ENCODE assay signal across 25 cellular contexts in genomic region chr9:112273826-112274225, GRCh38. TPM values are rescaled to one million over a fixed set of nuclear protein-coding genes. Genes with fewer than 3 reads are reported as not detected.
A peak's percentile ranks its signal among the peaks of the same experiment; 100 is the strongest.
DNase-seq lines count a peak whose midpoint lies in the region; ATAC-seq and TF ChIP-seq lines count a peak whose summit lies in the region.
"Had no signal": no experiment of that assay in that cellular context is flagged by ENCODE, and none has a peak within 500 bp of the region (broad histone marks: within the 10 kb centered on the region; RNA-seq: fewer than 3 reads in every experiment).

No MANE protein-coding gene starts in this region.

- ATAC-seq in HG02885 (IDR thresholded peaks at IDR 0.05; ENCODE audit: poor library complexity, unreplicated experiment): no peak
- ATAC-seq in GM18517 (IDR thresholded peaks at IDR 0.05; ENCODE audit: unreplicated experiment): no peak
- ATAC-seq: sciatic nerve had no signal

- intact Hi-C loops in MCF 10A (cut with micrococcal nuclease): no loop called here
- intact Hi-C loops in mammary epithelial cell (cut with micrococcal nuclease): no loop called here
- intact Hi-C loops in PC-9 (cut with micrococcal nuclease; ENCODE audit: unreplicated experiment): no loop called here

- H3K4me1 ChIP-seq in mammary epithelial cell (ENCODE audit: insufficient read depth, low read length) (no peaks in the 10 kb centered on the region), PC-9 (replicated peaks; ENCODE audit: insufficient read depth) (peaks cover 40% of the 10 kb centered on the region)
- H3K4me1 ChIP-seq: ascending aorta, HAP-1 had no signal

- H3K4me3 ChIP-seq in mammary epithelial cell (replicated peaks in 1 of 3; ENCODE audit: insufficient read depth in 1 of 3, low read depth in 2 of 3, low read length in 3 of 3) (no peak overlapping the region), PC-9 (no peak overlapping the region), fibroblast of the aortic adventitia (ENCODE audit: low read depth, low read length) (no peak overlapping the region)
- H3K4me3 ChIP-seq: ascending aorta, esophagus muscularis mucosa, HAP-1, thoracic aorta had no signal

- peaks cover 2% of the 10 kb centered on the region for H3K36me3 ChIP-seq in mammary epithelial cell (ENCODE audit: insufficient read depth, low read length)
- H3K36me3 ChIP-seq in PC-9 (ENCODE audit: low read depth): peaks cover 18% of the 10 kb centered on the region
- H3K36me3 ChIP-seq: HAP-1, thoracic aorta had no signal

- TF ChIP-seq CTCF in MCF 10A (IDR thresholded peaks at IDR 0.05; ENCODE audit: unreplicated experiment) (no peak), mammary epithelial cell (conservative IDR thresholded peaks at IDR 0.05 in 1 of 2, IDR thresholded peaks at IDR 0.05 in 1 of 2; ENCODE audit: extremely low read depth in 1 of 2, insufficient read depth in 1 of 2, low read depth in 1 of 2, low read length in 2 of 2) (no peak), PC-9 (conservative IDR thresholded peaks at IDR 0.05) (no peak), fibroblast of the aortic adventitia (IDR thresholded peaks at IDR 0.05; ENCODE audit: insufficient read depth, low read length) (no peak)

- H3K9me3 Mint-ChIP-seq in MCF 10A (ENCODE audit: unreplicated experiment): no peaks in the 10 kb centered on the region
- H3K9me3 Mint-ChIP-seq: activated CD4-positive, alpha-beta memory T cell treated with anti-CD3 and anti-CD28 coated beads for 36 hours; activated naive CD4-positive, alpha-beta T cell treated with anti-CD3 and anti-CD28 coated beads for 36 hours; T-helper 1 cell treated with Interleukin-12 subunit alpha and Interleukin-12 subunit beta and Interleukin-4 antibody, amounts not matched to agents 30 μg/mL and 1 μg/mL, for 36 hours had no signal

- H2AFZ ChIP-seq in mammary epithelial cell (ENCODE audit: low read depth, low read length): no peak overlapping the region
- no peak overlapping the region for H2AFZ ChIP-seq in PC-9

- peaks cover 24% of the 10 kb centered on the region for H3K36me3 Mint-ChIP-seq in MCF 10A (ENCODE audit: insufficient read depth, unreplicated experiment)

- H3K9me2 ChIP-seq in PC-9 (ENCODE audit: insufficient read depth): no peaks in the 10 kb centered on the region

- no peak overlapping the region for H3K9ac ChIP-seq in mammary epithelial cell (ENCODE audit: insufficient read depth, low read length)

- H3K27ac Mint-ChIP-seq in MCF 10A (ENCODE audit: low read depth, unreplicated experiment): peak overlapping the region; percentile 33
- H3K27ac Mint-ChIP-seq: activated CD4-positive, alpha-beta memory T cell treated with anti-CD3 and anti-CD28 coated beads for 36 hours; activated naive CD4-positive, alpha-beta T cell treated with anti-CD3 and anti-CD28 coated beads for 36 hours; T-helper 1 cell treated with Interleukin-12 subunit alpha and Interleukin-12 subunit beta and Interleukin-4 antibody, amounts not matched to agents 30 μg/mL and 1 μg/mL, for 36 hours had no signal

- H3K9me3 ChIP-seq in mammary epithelial cell (replicated peaks; ENCODE audit: insufficient read depth, low read length): no peaks in the 10 kb centered on the region
- no peaks in the 10 kb centered on the region for H3K9me3 ChIP-seq in PC-9 (ENCODE audit: insufficient read depth, low read depth)
- H3K9me3 ChIP-seq: ascending aorta, esophagus muscularis mucosa, HAP-1, thoracic aorta had no signal

- BruUV-seq in MCF 10A (replicated peaks; lab: Mats Ljungman, UMichigan) (no TSS peak), mammary epithelial cell (replicated peaks; lab: Mats Ljungman, UMichigan) (no TSS peak), PC-9 (replicated peaks; lab: Mats Ljungman, UMichigan) (no TSS peak)

- DNase-seq in MCF 10A (ENCODE audit: unreplicated experiment): no peak
- DNase-seq in mammary epithelial cell: no peak
- no peak for DNase-seq in PC-9
- DNase-seq in fibroblast of the aortic adventitia (ENCODE audit: low read depth): peak; percentile 5
- DNase-seq in NCI-H226: no peak
- DNase-seq in activated CD4-positive, CD25-positive, alpha-beta regulatory T cell treated with anti-CD3 and anti-CD28 coated beads, Interleukin-2, amount 50 U/mL, for 72 hours: no peak
- DNase-seq: activated CD4-positive, alpha-beta memory T cell treated with anti-CD3 and anti-CD28 coated beads for 36 hours; activated naive CD4-positive, alpha-beta T cell treated with anti-CD3 and anti-CD28 coated beads for 36 hours; activated T-cell treated with anti-CD3 and anti-CD28 coated beads, Interleukin-2, amount 50 U/mL, for 1 hour; DMS79; effector CD4-positive, alpha-beta T cell; Kasumi-1; NCI-H1105; NCI-H526 treated with DMSO at 0.1 percent for 48 hours; OCI-M1; SHP77 treated with DMSO at 0.1 percent for 48 hours had no signal

- in situ Hi-C loops in mammary epithelial cell (cut with MboI; ENCODE audit: low sequenced_read_pairs in 2 of 2): no loop called here

- H4K20me1 ChIP-seq in mammary epithelial cell (ENCODE audit: insufficient read depth, low read length) (no peaks in the 10 kb centered on the region), PC-9 (ENCODE audit: insufficient read depth) (no peaks in the 10 kb centered on the region)

- H3K4me1 Mint-ChIP-seq in MCF 10A (ENCODE audit: insufficient read depth, unreplicated experiment): peaks cover 5% of the 10 kb centered on the region

- peaks cover 48% of the 10 kb centered on the region for H3F3A ChIP-seq in PC-9 (ENCODE audit: insufficient read depth, low read depth)

- dilution Hi-C loops in mammary epithelial cell (cut with HindIII; ENCODE audit: low sequenced_read_pairs): no loop called here

- H3K4me2 ChIP-seq in mammary epithelial cell (ENCODE audit: insufficient read depth, low read depth, low read length) (no peak overlapping the region), PC-9 (no peak overlapping the region)

- CTCF ChIA-PET in MCF 10A (lab: Yijun Ruan, JAX): interaction anchor here (0.6 kb wide), 1 partner anchor 455 kb away, joined by 5 read pairs; no protein-coding TSS in a partner anchor
- CTCF ChIA-PET in mammary epithelial cell (lab: Charles Lee; ENCODE audit: low non-redundant PET): no interaction called here
- CTCF ChIA-PET in PC-9 (lab: Charles Lee): no interaction called here

- H3K27me3 Mint-ChIP-seq in MCF 10A (ENCODE audit: insufficient read depth, unreplicated experiment): no peaks in the 10 kb centered on the region
- H3K27me3 Mint-ChIP-seq: activated CD4-positive, alpha-beta memory T cell treated with anti-CD3 and anti-CD28 coated beads for 36 hours had no signal

- WGBS in mammary epithelial cell (ENCODE audit: low coverage, missing lambda C conversion rate): 100% methylated on average over 3 of the region's 3 CpGs

- POLR2A ChIA-PET in MCF 10A (lab: Yijun Ruan, JAX): no interaction called here
- POLR2A ChIA-PET in PC-9 (lab: Charles Lee; ENCODE audit: unreplicated experiment): no interaction called here

- H3K27me3 ChIP-seq in mammary epithelial cell (ENCODE audit: insufficient read depth, low read length) (no peaks in the 10 kb centered on the region), PC-9 (ENCODE audit: insufficient read depth, low read depth) (no peaks in the 10 kb centered on the region)
- H3K27me3 ChIP-seq: ascending aorta, esophagus muscularis mucosa had no signal

- H3K79me2 ChIP-seq in mammary epithelial cell (ENCODE audit: insufficient read depth, low read length) (peaks cover 91% of the 10 kb centered on the region), PC-9 (ENCODE audit: low read depth) (peaks cover 94% of the 10 kb centered on the region)

- no peak overlapping the region for H3K27ac ChIP-seq in mammary epithelial cell (ENCODE audit: insufficient read depth, low read depth, low read length)
- peak overlapping the region; percentile 75 for H3K27ac ChIP-seq in PC-9
- H3K27ac ChIP-seq: ascending aorta, esophagus muscularis mucosa, thoracic aorta, VCaP had no signal

- H3K4me3 Mint-ChIP-seq in MCF 10A (ENCODE audit: unreplicated experiment): no peak overlapping the region
- H3K4me3 Mint-ChIP-seq: activated CD4-positive, alpha-beta memory T cell treated with anti-CD3 and anti-CD28 coated beads for 36 hours; activated naive CD4-positive, alpha-beta T cell treated with anti-CD3 and anti-CD28 coated beads for 36 hours; T-helper 1 cell treated with Interleukin-12 subunit alpha and Interleukin-12 subunit beta and Interleukin-4 antibody, amounts not matched to agents 30 μg/mL and 1 μg/mL, for 36 hours had no signal

RNA-seq across cellular contexts. Expression of gene PTBP3, which starts 59.6 kb away (rescaled TPM):
- 79.2 and 83.4 TPM in 2 replicates for total RNA-seq in MCF 10A (2022)
- total RNA-seq in mammary epithelial cell: 10 to 100 TPM; 73.2 to 95.9 TPM
- polyA plus RNA-seq in mammary epithelial cell: 71.9 TPM
- 142 TPM for polyA minus RNA-seq in mammary epithelial cell
- 75.9 and 141 TPM in 2 replicates for total RNA-seq in PC-9 (2021)
- total RNA-seq in fibroblast of the aortic adventitia (ENCODE audit: low replicate concordance): 11.4 and 32.4 TPM in 2 replicates
